ENCODE assay signal across 9 cellular contexts in the genomic region with DNA sequence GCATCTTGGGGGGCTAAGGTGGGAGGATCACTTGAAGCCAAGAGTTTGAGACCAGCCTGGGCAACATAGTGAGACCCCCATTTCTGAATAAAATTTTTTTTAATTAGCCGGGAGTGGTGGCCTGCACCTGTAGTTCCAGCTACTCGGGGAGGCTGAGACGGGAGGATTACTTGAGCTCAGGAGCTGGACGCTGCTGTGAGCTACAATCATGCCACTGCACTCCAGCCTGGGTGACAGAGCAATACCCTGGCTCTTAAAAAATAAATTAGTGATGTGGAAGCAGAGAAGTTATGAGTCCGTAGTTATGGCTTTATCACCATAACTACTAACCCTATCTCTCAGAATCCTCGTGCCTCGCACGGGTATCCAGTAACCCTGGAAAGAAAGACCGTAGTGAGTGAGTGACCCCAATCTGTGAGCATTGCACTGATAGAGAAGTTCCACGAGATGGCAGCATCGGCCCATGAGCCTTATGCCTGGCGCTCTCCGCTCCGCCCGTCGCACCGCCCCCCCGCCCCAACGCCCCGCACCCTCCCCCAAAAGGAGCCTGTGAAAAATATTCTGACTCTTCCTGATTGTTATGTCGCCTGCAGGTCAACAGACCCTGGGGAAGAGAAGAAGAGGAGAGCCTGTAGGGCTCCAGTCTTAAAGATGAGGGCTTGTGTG. TPM values are rescaled to one million over a fixed set of nuclear protein-coding genes. Genes with fewer than 3 reads are reported as not detected.
DNase-seq lines count a peak whose midpoint lies in the region; ATAC-seq and TF ChIP-seq lines count a peak whose summit lies in the region.
"Had no signal": no experiment of that assay in that cellular context is flagged by ENCODE, and none has a peak within 500 bp of the region (broad histone marks: within the 10 kb centered on the region; RNA-seq: fewer than 3 reads in every experiment).

No MANE protein-coding gene starts in this region.

- H3K27ac ChIP-seq in HUES6 (ENCODE audit: low read depth, low read length), result no peak overlapping the region
- no peak overlapping the region for H3K27ac ChIP-seq in brain microvascular endothelial cell
- H3K27ac ChIP-seq: SJSA1 had no signal

- H3K4me3 ChIP-seq in Caco-2 (ENCODE audit: low read depth, low read length) (no peak overlapping the region), HUES6 (ENCODE audit: low read depth, low read length) (peak overlapping the region; percentile 51), brain microvascular endothelial cell (ENCODE audit: low read depth, low read length) (no peak overlapping the region)
- H3K4me3 ChIP-seq: SJSA1 had no signal

- in situ Hi-C loops in brain microvascular endothelial cell (cut with HindIII; ENCODE audit: low pct_ligation_motif_present, low sequenced_read_pairs), result no loop called here

- BruUV-seq in Caco-2 (replicated peaks; lab: Mats Ljungman, UMichigan), result no TSS peak

- DNase-seq in Caco-2 (peak in 1 of 2 experiments; percentile 69), T-helper 22 cell (ENCODE audit: low read depth) (peak; percentile 24), brain microvascular endothelial cell (no peak), iPS-NIHi7 (ENCODE audit: extremely low spot score) (peak; percentile 82)
- DNase-seq in stimulated activated CD4-positive, alpha-beta T cell treated with anti-CD3 and anti-CD28 coated beads, Interleukin-1b, Interleukin-23, amount 100 ng/mL, for 4 hours (ENCODE audit: low read depth in 2 of 2), result peak; percentile 50

- H3K9ac ChIP-seq in HUES6 (ENCODE audit: low read length), result no peak overlapping the region

- peaks cover 12% of the 10 kb centered on the region for H3K27me3 Mint-ChIP-seq in Caco-2 (ENCODE audit: insufficient read depth, unreplicated experiment)

- H3K27me3 ChIP-seq in Caco-2 (replicated peaks; ENCODE audit: control insufficient read depth, insufficient read depth, low read length) (no peaks in the 10 kb centered on the region), HUES6 (ENCODE audit: control insufficient read depth, insufficient read depth, low read length) (peaks cover 6% of the 10 kb centered on the region; the same call in 1 of the 2 replicates), brain microvascular endothelial cell (replicated peaks) (peaks cover 10% of the 10 kb centered on the region)

- peak; percentile 96 to 99 for TF ChIP-seq CTCF in Caco-2 (IDR thresholded peaks at IDR 0.05; ENCODE audit: insufficient read depth in 1 of 2, low read depth in 1 of 2, low read length in 1 of 2, severe bottlenecking in 1 of 2, unreplicated experiment in 1 of 2)
- TF ChIP-seq CTCF in brain microvascular endothelial cell (IDR thresholded peaks at IDR 0.05; ENCODE audit: low read depth, low read length, missing control alignments), result peak; percentile 74

- no peak overlapping the region for H3K27ac Mint-ChIP-seq in Caco-2 (ENCODE audit: unreplicated experiment)

- no peaks in the 10 kb centered on the region for H3K9me3 ChIP-seq in Caco-2
- no peaks in the 10 kb centered on the region for H3K9me3 ChIP-seq in HUES6 (ENCODE audit: control insufficient read depth, insufficient read depth, low read depth, low read length)
- H3K9me3 ChIP-seq: SJSA1 had no signal

- H3K9me3 Mint-ChIP-seq in Caco-2 (ENCODE audit: unreplicated experiment), result no peaks in the 10 kb centered on the region

- peaks cover 5% of the 10 kb centered on the region for H3K36me3 Mint-ChIP-seq in Caco-2 (ENCODE audit: insufficient read depth, unreplicated experiment)

- intact Hi-C loops in Caco-2 (cut with micrococcal nuclease; ENCODE audit: unreplicated experiment), result loop anchor here (1.0 to 10.0 kb wide), 8 partner anchors 71 to 583 kb away; no protein-coding TSS in a partner anchor

- CTCF ChIA-PET in Caco-2 (lab: Charles Lee), result interaction anchor here (0.6 to 3.7 kb wide), 16 partner anchors 8 to 435 kb away, joined by 3 to 16 read pairs (median 4); no protein-coding TSS in a partner anchor

- H3K4me1 ChIP-seq in Caco-2 (0 out of 2 replicates have a peak, but pooled peaks cover 5% of the 10 kb centered on the region), HUES6 (ENCODE audit: control insufficient read depth, insufficient read depth, low read length) (peaks cover 12% of the 10 kb centered on the region)
- H3K4me1 ChIP-seq: SJSA1 had no signal

- POLR2A ChIA-PET in Caco-2 (lab: Charles Lee), result no interaction called here

- H3K4me1 Mint-ChIP-seq in Caco-2 (ENCODE audit: low read depth, unreplicated experiment), result no peaks in the 10 kb centered on the region

- ATAC-seq in HG03442 (IDR thresholded peaks at IDR 0.05; ENCODE audit: unreplicated experiment) (no peak), HG03025 (IDR thresholded peaks at IDR 0.05; ENCODE audit: low FRiP score, unreplicated experiment) (no peak)

- no peaks in the 10 kb centered on the region for H3K36me3 ChIP-seq in Caco-2 (ENCODE audit: control insufficient read depth, insufficient read depth, low read length)
- H3K36me3 ChIP-seq in HUES6 (ENCODE audit: control insufficient read depth, insufficient read depth, low read length), result no peaks in the 10 kb centered on the region
- no peaks in the 10 kb centered on the region for H3K36me3 ChIP-seq in brain microvascular endothelial cell (replicated peaks)
- H3K36me3 ChIP-seq: SJSA1 had no signal

- H3K4me3 Mint-ChIP-seq in Caco-2 (ENCODE audit: unreplicated experiment), result no peak overlapping the region

RNA-seq across cellular contexts. Expression of gene SLC29A3, which starts 4.9 kb away (rescaled TPM):
- 18.3 and 20.7 TPM in 2 replicates for total RNA-seq in Caco-2 (2022)
